In genomic region chr19:1087813-1088418, GRCh38 we compare ENCODE assay signal across 1 cellular context.
TF ChIP-seq lines count a peak whose summit lies in the region.

No MANE protein-coding gene starts in this region.

TF ChIP-seq in K562, 482 proteins besides CTCF, POLR2A, EP300 and RAD21:
- TF ChIP-seq SPI1 (IDR thresholded peaks at IDR 0.05; ENCODE audit: borderline replicate concordance, low read depth, low read length) (peak; percentile 62; the same call in 1 of the 2 replicates), NR1H2 (CRISPR knock-in tag; IDR thresholded peaks at IDR 0.05) (no peak)
